8 cellular contexts compared by ENCODE assay signal in the genomic region with DNA sequence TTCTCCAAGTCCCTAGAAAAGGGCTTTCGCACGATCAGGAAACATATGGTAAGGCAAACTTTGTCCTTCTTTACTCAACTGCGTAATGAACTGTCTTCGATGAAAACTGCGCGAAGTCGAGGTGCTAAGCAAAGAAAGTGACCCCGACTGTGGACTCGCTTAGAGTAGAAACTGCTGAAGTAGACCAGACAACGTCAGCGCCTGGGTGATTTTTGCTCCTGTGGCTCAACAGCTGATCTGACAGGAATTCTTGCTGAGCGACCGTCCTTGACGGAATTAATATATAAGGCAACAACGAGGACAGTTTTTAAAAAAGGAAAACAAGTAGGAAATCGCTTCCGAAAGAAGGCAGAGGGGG. TPM values are rescaled to one million over a fixed set of nuclear protein-coding genes. Genes with fewer than 3 reads are reported as not detected.
DNase-seq lines count a peak whose midpoint lies in the region; ATAC-seq and TF ChIP-seq lines count a peak whose summit lies in the region.

No MANE protein-coding gene starts in this region.

- WGBS in body of pancreas, 2 donors: 0 to 1% methylated on average over 17 of the region's 17 CpGs

- in situ Hi-C loops in GM13976 (cut with MboI; ENCODE audit: low sequenced_read_pairs, unreplicated experiment): no loop called here

- peak overlapping the region; percentile 1 for H2AFZ ChIP-seq in ACC112 (ENCODE audit: low read length, unreplicated experiment)

- DNase-seq in GM13976 (ENCODE audit: low spot score) (peak; percentile 46), NOMO-1 treated with dmso at 0.1 percent for 144 hours (lab: John Stamatoyannopoulos, UW; ENCODE audit: unreplicated experiment) (peak; percentile 35), body of pancreas (peak; percentile 24 to 45 (median 34)), renal cortical epithelial cell (ENCODE audit: low read depth) (peak; percentile 79)

- H3K36me3 ChIP-seq in ACC112 (ENCODE audit: insufficient read depth, low read length): peaks cover 28% of the 10 kb centered on the region
- peaks cover 4 to 7% of the 10 kb centered on the region in 2 donors for H3K36me3 ChIP-seq in body of pancreas (replicated peaks in 1 of 2; ENCODE audit: insufficient read depth in 1 of 2, low read depth in 2 of 2)

- peaks cover 32% of the 10 kb centered on the region for H3K79me2 ChIP-seq in ACC112 (ENCODE audit: control insufficient read depth, insufficient read depth, low read length, unreplicated experiment)

- peaks cover 9% of the 10 kb centered on the region for H3K4me1 ChIP-seq in ACC112 (ENCODE audit: control insufficient read depth, insufficient read depth, low read length, unreplicated experiment)
- peaks cover 16% of the 10 kb centered on the region for H3K4me1 ChIP-seq in body of pancreas

- TF ChIP-seq CTCF in GM13976 (IDR thresholded peaks at IDR 0.05; ENCODE audit: borderline replicate concordance, control extremely low read depth, extremely low read depth, insufficient read depth, missing control alignments) (no peak), body of pancreas (IDR thresholded peaks at IDR 0.05) (no peak)

- H3K27me3 ChIP-seq in ACC112 (ENCODE audit: insufficient read depth, low read length): no peaks in the 10 kb centered on the region
- no peaks in the 10 kb centered on the region for H3K27me3 ChIP-seq in body of pancreas

- H3K4me3 ChIP-seq in ACC112 (ENCODE audit: low read depth, low read length) (peak overlapping the region; percentile 92), body of pancreas (peak overlapping the region; percentile 70 to 78), iPS-11a (ENCODE audit: low read depth, low read length) (peak overlapping the region; percentile 95)

- ATAC-seq in body of pancreas: peak; percentile 16
- ATAC-seq in GM21786 (IDR thresholded peaks at IDR 0.05; ENCODE audit: unreplicated experiment): no peak
- ATAC-seq in HG02938 (IDR thresholded peaks at IDR 0.05; ENCODE audit: unreplicated experiment): no peak

- intact Hi-C loops in body of pancreas (cut with DNase I): no loop called here

- peak overlapping the region; percentile 86 for H3K27ac ChIP-seq in ACC112 (ENCODE audit: low read depth, low read length)
- H3K27ac ChIP-seq in body of pancreas: peak overlapping the region; percentile 78 to 95 (median 94)

- H3K9me3 ChIP-seq in body of pancreas: no peaks in the 10 kb centered on the region

- no peak for TF ChIP-seq POLR2A in body of pancreas (IDR thresholded peaks at IDR 0.05)

RNA-seq across cellular contexts. Expression of a gene that starts 0.6 kb away (rescaled TPM):
- total RNA-seq in body of pancreas: 10 to 100 TPM; 15.2 to 37.9 TPM
- total RNA-seq in renal cortical epithelial cell: 249 and 275 TPM in 2 replicates

RNA-seq across cellular contexts. Expression of a gene that starts 32.7 kb away (rescaled TPM):
- total RNA-seq in body of pancreas: 10 to 100 TPM; 12.5 to 14.0 TPM
- total RNA-seq in renal cortical epithelial cell: 54.8 and 64.4 TPM in 2 replicates

RNA-seq across cellular contexts. Expression of a gene that starts 35.0 kb away (rescaled TPM):
- total RNA-seq in body of pancreas (1 to 10 TPM; 7.6 to 8.6 TPM), renal cortical epithelial cell (41.9 and 52.4 TPM in 2 replicates)
